In the genomic region with DNA sequence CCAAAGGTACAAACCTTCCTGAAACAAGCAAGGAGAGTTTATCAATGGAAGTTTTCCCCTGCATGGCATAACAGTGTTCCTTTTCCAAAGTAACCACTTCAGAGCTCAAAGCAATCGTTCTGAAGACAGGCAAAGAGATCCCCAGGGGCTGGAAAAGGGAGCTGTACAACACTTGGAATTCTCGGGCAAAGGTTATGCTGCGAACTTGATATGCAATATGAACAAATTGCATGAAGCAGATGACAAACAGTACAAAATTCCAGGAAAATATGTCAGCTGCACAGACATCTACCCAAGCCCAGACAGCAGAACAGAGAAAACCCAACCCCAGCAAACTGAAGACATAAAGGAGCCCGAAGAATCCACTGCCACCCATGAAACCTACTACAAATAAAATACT, we compare ENCODE assay signal across 21 cellular contexts. TPM values are rescaled to one million over a fixed set of nuclear protein-coding genes. Genes with fewer than 3 reads are reported as not detected.
"Had no signal": no experiment of that assay in that cellular context is flagged by ENCODE, and none has a peak within 500 bp of the region (broad histone marks: within the 10 kb centered on the region; RNA-seq: fewer than 3 reads in every experiment).

No MANE protein-coding gene starts in this region.

- H3K4me3 ChIP-seq: SK-N-MC had no signal

- H3K36me3 ChIP-seq: brain microvascular endothelial cell had no signal

- ATAC-seq: activated T-cell treated with anti-CD3 and anti-CD28 coated beads, Interleukin-2, amount 50 U/mL, for 4 hours; Right ventricle myocardium inferior; T-cell had no signal

- H3K27ac ChIP-seq: brain microvascular endothelial cell, SK-N-MC had no signal

- H3K27me3 ChIP-seq: brain microvascular endothelial cell had no signal

- DNase-seq: activated CD4-positive, alpha-beta memory T cell treated with anti-CD3 and anti-CD28 coated beads for 36 hours; activated CD4-positive, alpha-beta T cell treated with anti-CD3 and anti-CD28 coated beads, Interleukin-2, amount 10 ng/mL, durations not matched to agents 7 days and 5 days; activated CD4-positive, CD25-positive, alpha-beta regulatory T cell; activated CD8-positive, alpha-beta memory T cell treated with anti-CD3 and anti-CD28 coated beads for 24 hours; activated gamma-delta T cell; activated naive CD4-positive, alpha-beta T cell treated with anti-CD3 and anti-CD28 coated beads for 36 hours; activated T-cell treated with anti-CD3 and anti-CD28 coated beads, Interleukin-2, amount 50 U/mL, for 4 hours; brain microvascular endothelial cell; NCI-H146; NCI-H187 treated with DMSO at 0.1 percent for 48 hours; NCI-H2081 treated with DMSO at 0.1 percent for 48 hours; NCI-H226; NCI-H526; NCI-H774; RPMI8226; T-cell; T-helper 2 cell; T1000 had no signal

RNA-seq across cellular contexts. Expression of a gene that starts 18.4 kb away (rescaled TPM):
- total RNA-seq: activated CD4-positive, alpha-beta memory T cell treated with anti-CD3 and anti-CD28 coated beads for 36 hours; activated CD4-positive, alpha-beta T cell treated with anti-CD3 and anti-CD28 coated beads, Interleukin-2, amount 10 ng/mL, durations not matched to agents 7 days and 5 days; activated naive CD4-positive, alpha-beta T cell treated with anti-CD3 and anti-CD28 coated beads for 36 hours; activated T-cell treated with anti-CD3 and anti-CD28 coated beads, Interleukin-2, amount 50 U/mL, for 4 hours; OCI-LY7; T-cell had no signal
